1 cellular context compared by ENCODE assay signal in genomic region chr1:29800522-29800956, GRCh38.
TF ChIP-seq lines count a peak whose summit lies in the region.

No MANE protein-coding gene starts in this region.

TF ChIP-seq in H1, 55 proteins besides CTCF, POLR2A, EP300 and RAD21 (continued from another document):
- TF ChIP-seq E2F6 (IDR thresholded peaks at IDR 0.05) (no peak), RXRA (IDR thresholded peaks at IDR 0.05; ENCODE audit: insufficient read depth, low read depth, low read length) (no peak), MAX (IDR thresholded peaks at IDR 0.05) (no peak), POLR2AphosphoS5 (IDR thresholded peaks at IDR 0.05; ENCODE audit: low read depth, low read length) (no peak), ATF3 (IDR thresholded peaks at IDR 0.05; ENCODE audit: insufficient read depth, low read depth, low read length) (no peak), KDM5A (IDR thresholded peaks at IDR 0.05; ENCODE audit: low read length) (no peak), TBP (IDR thresholded peaks at IDR 0.05; ENCODE audit: low read depth, low read length) (no peak), TAF7 (optimal IDR thresholded peaks at IDR 0.05; ENCODE audit: borderline replicate concordance, low read depth, low read length) (no peak)
